Comparison of ENCODE assay signal across 29 cellular contexts in the genomic region with DNA sequence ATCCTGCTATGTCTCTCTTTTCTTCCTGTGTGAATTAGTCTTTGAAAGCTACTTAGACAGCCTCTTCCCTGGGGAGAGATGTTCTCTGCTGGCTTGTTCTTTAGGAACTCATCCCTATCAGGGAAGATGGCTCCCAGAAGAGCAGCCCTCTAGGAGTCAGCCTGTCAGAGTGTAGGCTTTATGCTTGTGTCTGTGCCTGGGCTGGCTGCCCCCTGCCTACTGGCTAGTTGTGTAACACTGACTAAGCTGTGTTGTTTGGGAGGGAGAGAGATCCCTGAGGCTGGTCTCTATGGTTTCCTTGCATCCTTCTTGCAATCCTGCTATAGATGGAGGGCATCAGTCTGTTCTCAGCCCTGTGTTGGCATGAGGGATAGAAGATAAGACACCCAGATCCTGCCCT.
A peak's percentile ranks its signal among the peaks of the same experiment; 100 is the strongest.
DNase-seq lines count a peak whose midpoint lies in the region; ATAC-seq and TF ChIP-seq lines count a peak whose summit lies in the region.
"Had no signal": no experiment of that assay in that cellular context is flagged by ENCODE, and none has a peak within 500 bp of the region (broad histone marks: within the 10 kb centered on the region; RNA-seq: fewer than 3 reads in every experiment).

No MANE protein-coding gene starts in this region.

- H3K36me3 ChIP-seq in CD4-positive, alpha-beta memory T cell (ENCODE audit: insufficient read depth, low read length), result peaks cover 9% of the 10 kb centered on the region
- H3K36me3 ChIP-seq in neutrophil, result peaks cover 8% of the 10 kb centered on the region
- H3K36me3 ChIP-seq: SJSA1 had no signal

- no peak overlapping the region for H3K4me3 Mint-ChIP-seq in activated T-cell treated with anti-CD3 and anti-CD28 coated beads, Interleukin-2, amount 50 U/mL, for 24 hours
- peak overlapping the region in 2 of 8 donors; percentile 6 to 18 for H3K4me3 Mint-ChIP-seq in CD4-positive, alpha-beta memory T cell
- no peak overlapping the region for H3K4me3 Mint-ChIP-seq in WTC11
- H3K4me3 Mint-ChIP-seq: central memory CD8-positive, alpha-beta T cell; H9; mesothelial cell of epicardium; stimulated activated memory B cell treated with anti-CD40 and anti-IgM and Interleukin-4, amounts not matched to agents 10 μg/mL and 1 μg/mL and 100 μg/mL, for 72 hours had no signal

- POLR2A ChIA-PET in CD4-positive, alpha-beta memory T cell (lab: Charles Lee; ENCODE audit: partially characterized antibody), result interaction anchor here (0.9 to 2.8 kb wide), 2 partner anchors 17 to 20 kb away, joined by 3 to 11 read pairs; no protein-coding TSS in a partner anchor
- POLR2A ChIA-PET in WTC11 (lab: Charles Lee), result no interaction called here

- DNase-seq in activated T-cell treated with anti-CD3 and anti-CD28 coated beads, Interleukin-2, amount 50 U/mL, for 24 hours, result no peak
- DNase-seq in activated T-cell treated with anti-CD3 and anti-CD28 coated beads, Interleukin-2, amount 50 U/mL, for 48 hours, result no peak
- DNase-seq in CD4-positive, alpha-beta memory T cell, result no peak
- DNase-seq in WTC11 (ENCODE audit: low spot score), result no peak
- DNase-seq in coronary artery (ENCODE audit: low spot score), result no peak
- DNase-seq in HT-29 (ENCODE audit: low spot score), result no peak
- DNase-seq: activated CD4-positive, CD25-positive, alpha-beta regulatory T cell; activated gamma-delta T cell; body of pancreas; dermis blood vessel endothelial cell; DMS 273 treated with DMSO at 0.1 percent for 48 hours; foreskin melanocyte; H9; heart right ventricle; KBM-7; kidney; NCI-H1092; NCI-H1694 treated with DMSO at 0.1 percent for 48 hours; NCI-H2171 treated with DMSO at 0.1 percent for 48 hours; NCI-H510A; stimulated activated CD4-positive, alpha-beta T cell treated with anti-CD3 and anti-CD28 coated beads, Interleukin-15, amount 100 ng/mL, for 24 hours had no signal

- no peaks in the 10 kb centered on the region for H3K27me3 ChIP-seq in CD4-positive, alpha-beta memory T cell (ENCODE audit: insufficient read depth, low read length)
- H3K27me3 ChIP-seq in neutrophil, result no peaks in the 10 kb centered on the region
- H3K27me3 ChIP-seq: body of pancreas, esophagus muscularis mucosa, heart right ventricle, SJSA1 had no signal

- CTCF ChIA-PET in CD4-positive, alpha-beta memory T cell (lab: Charles Lee; ENCODE audit: partially characterized antibody), result interaction anchor here (1.1 to 4.1 kb wide), 8 partner anchors 9 to 118 kb away, joined by 3 to 24 read pairs (median 5); a partner anchor contains a TSS
- CTCF ChIA-PET in WTC11 (lab: Charles Lee), result interaction anchor here (1.7 to 2.2 kb wide), 3 partner anchors 9 to 113 kb away, joined by 5 to 9 read pairs (median 7); a partner anchor contains a TSS

- no peak overlapping the region for H3K4me3 ChIP-seq in CD4-positive, alpha-beta memory T cell (ENCODE audit: low read length in 2 of 2)
- H3K4me3 ChIP-seq in neutrophil (ENCODE audit: low read depth in 1 of 2, low read length in 1 of 2) (no peak overlapping the region), coronary artery (no peak overlapping the region)
- H3K4me3 ChIP-seq: A549, body of pancreas, esophagus muscularis mucosa, heart right ventricle, SJSA1 had no signal

- H3K27me3 Mint-ChIP-seq in activated T-cell treated with anti-CD3 and anti-CD28 coated beads, Interleukin-2, amount 50 U/mL, for 24 hours, result no peaks in the 10 kb centered on the region
- no peaks in the 10 kb centered on the region for H3K27me3 Mint-ChIP-seq in CD4-positive, alpha-beta memory T cell
- no peaks in the 10 kb centered on the region for H3K27me3 Mint-ChIP-seq in WTC11 (ENCODE audit: low read depth)
- H3K27me3 Mint-ChIP-seq: central memory CD8-positive, alpha-beta T cell; stimulated activated memory B cell treated with anti-CD40 and anti-IgM and Interleukin-4, amounts not matched to agents 10 μg/mL and 1 μg/mL and 100 μg/mL, for 72 hours had no signal

- peak overlapping the region; percentile 15 for H3K27ac Mint-ChIP-seq in activated T-cell treated with anti-CD3 and anti-CD28 coated beads, Interleukin-2, amount 50 U/mL, for 24 hours
- H3K27ac Mint-ChIP-seq in CD4-positive, alpha-beta memory T cell, result peak overlapping the region in 6 of 7 donors; percentile 19 to 89 (median 62)
- no peak overlapping the region for H3K27ac Mint-ChIP-seq in WTC11
- H3K27ac Mint-ChIP-seq: H9; mesothelial cell of epicardium; stimulated activated memory B cell treated with anti-CD40 and anti-IgM and Interleukin-4, amounts not matched to agents 10 μg/mL and 1 μg/mL and 100 μg/mL, for 72 hours had no signal

- H3K9me3 ChIP-seq in CD4-positive, alpha-beta memory T cell (ENCODE audit: control insufficient read depth in 1 of 2, low read length in 2 of 2), result no peaks in the 10 kb centered on the region
- no peaks in the 10 kb centered on the region for H3K9me3 ChIP-seq in neutrophil
- H3K9me3 ChIP-seq: A549, body of pancreas, esophagus muscularis mucosa, heart right ventricle, SJSA1 had no signal

- peaks cover 86% of the 10 kb centered on the region for H3K4me1 Mint-ChIP-seq in activated T-cell treated with anti-CD3 and anti-CD28 coated beads, Interleukin-2, amount 50 U/mL, for 24 hours (ENCODE audit: low read depth)
- peaks cover 59 to 86% (median 72%) of the 10 kb centered on the region in 4 donors for H3K4me1 Mint-ChIP-seq in CD4-positive, alpha-beta memory T cell
- 0 out of 2 replicates have a peak, but pooled peaks cover 2% of the 10 kb centered on the region for H3K4me1 Mint-ChIP-seq in WTC11
- H3K4me1 Mint-ChIP-seq: H9 had no signal

- ATAC-seq in WTC11 (peak; percentile 43; the same call in 1 of the 2 replicates), HG03565 (IDR thresholded peaks at IDR 0.05; ENCODE audit: unreplicated experiment) (no peak)
- ATAC-seq: A549; body of pancreas; stimulated activated memory B cell treated with anti-CD40 and anti-IgM and Interleukin-4, amounts not matched to agents 10 μg/mL and 1 μg/mL and 100 μg/mL, for 72 hours had no signal

- intact Hi-C loops in CD4-positive, alpha-beta memory T cell (cut with micrococcal nuclease), result no loop called here

- no peak overlapping the region for H3K27ac ChIP-seq in CD4-positive, alpha-beta memory T cell (ENCODE audit: low read depth, low read length)
- peak overlapping the region; percentile 2 for H3K27ac ChIP-seq in neutrophil
- no peak overlapping the region for H3K27ac ChIP-seq in coronary artery
- H3K27ac ChIP-seq: A549, body of pancreas, esophagus muscularis mucosa, heart right ventricle, SJSA1 had no signal

- H3K36me3 Mint-ChIP-seq in activated T-cell treated with anti-CD3 and anti-CD28 coated beads, Interleukin-2, amount 50 U/mL, for 24 hours (ENCODE audit: low read depth), result peaks cover 58% of the 10 kb centered on the region
- H3K36me3 Mint-ChIP-seq in CD4-positive, alpha-beta memory T cell, result peaks cover 22 to 30% of the 10 kb centered on the region in 2 donors
- no peaks in the 10 kb centered on the region for H3K36me3 Mint-ChIP-seq in WTC11

- TF ChIP-seq CTCF in WTC11 (IDR thresholded peaks at IDR 0.05), result no peak
- no peak for TF ChIP-seq CTCF in neutrophil (IDR thresholded peaks at IDR 0.05)
- no peak for TF ChIP-seq CTCF in coronary artery (IDR thresholded peaks at IDR 0.05)

- H3K4me1 ChIP-seq in CD4-positive, alpha-beta memory T cell (ENCODE audit: insufficient read depth, low read length), result peaks cover 54% of the 10 kb centered on the region
- no peaks in the 10 kb centered on the region for H3K4me1 ChIP-seq in neutrophil (ENCODE audit: control insufficient read depth in 1 of 2, insufficient read depth in 1 of 2, low read depth in 1 of 2, low read length in 1 of 2)
- H3K4me1 ChIP-seq: body of pancreas had no signal

- H3K9me3 Mint-ChIP-seq in activated T-cell treated with anti-CD3 and anti-CD28 coated beads, Interleukin-2, amount 50 U/mL, for 24 hours, result no peaks in the 10 kb centered on the region
- H3K9me3 Mint-ChIP-seq in CD4-positive, alpha-beta memory T cell, result no peaks in the 10 kb centered on the region
- no peaks in the 10 kb centered on the region for H3K9me3 Mint-ChIP-seq in WTC11
- H3K9me3 Mint-ChIP-seq: central memory CD8-positive, alpha-beta T cell; H9; mesothelial cell of epicardium; stimulated activated memory B cell treated with anti-CD40 and anti-IgM and Interleukin-4, amounts not matched to agents 10 μg/mL and 1 μg/mL and 100 μg/mL, for 72 hours had no signal

TF ChIP-seq in WTC11, 78 proteins besides CTCF, POLR2A, EP300 and RAD21 (continues in another document):
- TF ChIP-seq, protein P1, sequence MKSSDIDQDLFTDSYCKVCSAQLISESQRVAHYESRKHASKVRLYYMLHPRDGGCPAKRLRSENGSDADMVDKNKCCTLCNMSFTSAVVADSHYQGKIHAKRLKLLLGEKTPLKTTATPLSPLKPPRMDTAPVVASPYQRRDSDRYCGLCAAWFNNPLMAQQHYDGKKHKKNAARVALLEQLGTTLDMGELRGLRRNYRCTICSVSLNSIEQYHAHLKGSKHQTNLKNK (CRISPR knock-in tag; IDR thresholded peaks at IDR 0.05), result no peak
- TF ChIP-seq GABPB1 (CRISPR knock-in tag; IDR thresholded peaks at IDR 0.05), result no peak
- no peak for TF ChIP-seq NR2C2 (CRISPR knock-in tag; IDR thresholded peaks at IDR 0.05)
- TF ChIP-seq ESRRA (CRISPR knock-in tag; IDR thresholded peaks at IDR 0.05; ENCODE audit: borderline replicate concordance), result no peak
- TF ChIP-seq CREB1 (CRISPR knock-in tag; IDR thresholded peaks at IDR 0.05), result no peak
- TF ChIP-seq IRF2 (CRISPR knock-in tag; IDR thresholded peaks at IDR 0.05; ENCODE audit: borderline replicate concordance, low read depth), result no peak
- TF ChIP-seq, protein P2, sequence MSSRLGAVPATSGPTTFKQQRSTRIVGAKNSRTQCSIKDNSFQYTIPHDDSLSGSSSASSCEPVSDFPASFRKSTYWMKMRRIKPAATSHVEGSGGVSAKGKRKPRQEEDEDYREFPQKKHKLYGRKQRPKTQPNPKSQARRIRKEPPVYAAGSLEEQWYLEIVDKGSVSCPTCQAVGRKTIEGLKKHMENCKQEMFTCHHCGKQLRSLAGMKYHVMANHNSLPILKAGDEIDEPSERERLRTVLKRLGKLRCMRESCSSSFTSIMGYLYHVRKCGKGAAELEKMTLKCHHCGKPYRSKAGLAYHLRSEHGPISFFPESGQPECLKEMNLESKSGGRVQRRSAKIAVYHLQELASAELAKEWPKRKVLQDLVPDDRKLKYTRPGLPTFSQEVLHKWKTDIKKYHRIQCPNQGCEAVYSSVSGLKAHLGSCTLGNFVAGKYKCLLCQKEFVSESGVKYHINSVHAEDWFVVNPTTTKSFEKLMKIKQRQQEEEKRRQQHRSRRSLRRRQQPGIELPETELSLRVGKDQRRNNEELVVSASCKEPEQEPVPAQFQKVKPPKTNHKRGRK (CRISPR knock-in tag; IDR thresholded peaks at IDR 0.05; ENCODE audit: borderline replicate concordance), result no peak
- TF ChIP-seq, protein P3, sequence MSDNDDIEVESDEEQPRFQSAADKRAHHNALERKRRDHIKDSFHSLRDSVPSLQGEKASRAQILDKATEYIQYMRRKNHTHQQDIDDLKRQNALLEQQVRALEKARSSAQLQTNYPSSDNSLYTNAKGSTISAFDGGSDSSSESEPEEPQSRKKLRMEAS (CRISPR knock-in tag; IDR thresholded peaks at IDR 0.05), result no peak
